ENCODE assay signal across 8 cellular contexts in genomic region chr3:11060500-11061251, GRCh38.
DNase-seq lines count a peak whose midpoint lies in the region; ATAC-seq and TF ChIP-seq lines count a peak whose summit lies in the region.

No MANE protein-coding gene starts in this region.

- in situ Hi-C loops in KBM-7 (cut with MboI; ENCODE audit: low pct_unique_long_range_greater_than_20kb, low sequenced_read_pairs): loop anchor here (25.0 kb wide), 1 partner anchor 298 kb away; no protein-coding TSS in a partner anchor

- H3K79me2 ChIP-seq in SU-DHL-6 (ENCODE audit: insufficient read depth, low read length): no peaks in the 10 kb centered on the region

- no peaks in the 10 kb centered on the region for H3F3A ChIP-seq in SU-DHL-6 (ENCODE audit: insufficient read depth)

- H2AFZ ChIP-seq in SU-DHL-6 (ENCODE audit: low read depth, low read length, severe bottlenecking): no peak overlapping the region

- H3K27ac ChIP-seq in SU-DHL-6 (ENCODE audit: low read depth, low read length): no peak overlapping the region

- H3K4me3 ChIP-seq in SU-DHL-6 (ENCODE audit: insufficient read depth, low read length, poor library complexity, severe bottlenecking): no peak overlapping the region
- peak overlapping the region; percentile 65 for H3K4me3 ChIP-seq in iPS-15b (ENCODE audit: low read depth, low read length)
- peak overlapping the region; percentile 10 for H3K4me3 ChIP-seq in skeletal muscle cell (ENCODE audit: low read depth, low read length)

- H3K36me3 ChIP-seq in SU-DHL-6 (ENCODE audit: low read length): no peaks in the 10 kb centered on the region
- H3K36me3 ChIP-seq in iPS-15b (ENCODE audit: control insufficient read depth, insufficient read depth, low read length): no peaks in the 10 kb centered on the region

- no peaks in the 10 kb centered on the region for H3K4me1 ChIP-seq in iPS-15b (ENCODE audit: control insufficient read depth, insufficient read depth, low read length)

- H3K27me3 ChIP-seq in SU-DHL-6 (ENCODE audit: low read length) (no peaks in the 10 kb centered on the region), iPS-15b (ENCODE audit: control insufficient read depth, insufficient read depth, low read length) (peaks cover 21% of the 10 kb centered on the region)

- no peaks in the 10 kb centered on the region for H4K20me1 ChIP-seq in SU-DHL-6 (ENCODE audit: low read depth, low read length)

- TF ChIP-seq CTCF in SU-DHL-6 (IDR thresholded peaks at IDR 0.05; ENCODE audit: insufficient read depth, low read length, poor library complexity, severe bottlenecking): peak; percentile 66

- ATAC-seq in HG02970 (IDR thresholded peaks at IDR 0.05; ENCODE audit: low FRiP score, unreplicated experiment): no peak

- H3K4me2 ChIP-seq in SU-DHL-6 (ENCODE audit: low read depth, low read length, poor library complexity, severe bottlenecking): no peak overlapping the region

- H3K9ac ChIP-seq in SU-DHL-6 (ENCODE audit: low read length): no peak overlapping the region
- H3K9ac ChIP-seq in iPS-15b (ENCODE audit: low read depth, low read length): no peak overlapping the region

- H3K9me3 ChIP-seq in SU-DHL-6 (ENCODE audit: insufficient read depth, low read length): peaks cover 5% of the 10 kb centered on the region; the same call in 1 of the 2 replicates
- no peaks in the 10 kb centered on the region for H3K9me3 ChIP-seq in iPS-15b (ENCODE audit: control insufficient read depth, insufficient read depth, low read length)

- no peaks in the 10 kb centered on the region for H3K9me2 ChIP-seq in SU-DHL-6 (replicated peaks; ENCODE audit: insufficient read depth, low read length)

- DNase-seq in ELF-1 (ENCODE audit: low read depth, low spot score) (peak; percentile 84), KBM-7 (peak; percentile 70), astrocyte of the hippocampus (ENCODE audit: low read depth, low spot score) (peak; percentile 88), skeletal muscle cell (ENCODE audit: low read depth) (peak; percentile 29), foreskin melanocyte (no peak)
